ENCODE assay signal across 21 cellular contexts in genomic region chr7:74191231-74191630, GRCh38. TPM values are rescaled to one million over a fixed set of nuclear protein-coding genes. Genes with fewer than 3 reads are reported as not detected.
DNase-seq lines count a peak whose midpoint lies in the region; ATAC-seq and TF ChIP-seq lines count a peak whose summit lies in the region.
"Had no signal": no experiment of that assay in that cellular context is flagged by ENCODE, and none has a peak within 500 bp of the region (broad histone marks: within the 10 kb centered on the region; RNA-seq: fewer than 3 reads in every experiment).

No MANE protein-coding gene starts in this region.

- H3K4me1 ChIP-seq in BLaER1 (peaks cover 23% of the 10 kb centered on the region), RWPE2 (ENCODE audit: insufficient read depth, poor library complexity, severe bottlenecking) (peaks cover 2% of the 10 kb centered on the region)

- no peak overlapping the region for H3K4me2 ChIP-seq in BLaER1
- H3K4me2 ChIP-seq: BLaER1 treated with 17β-estradiol and CSF1 and Interleukin-3, amounts not matched to agents 10 nM and 100 nM had no signal

- intact Hi-C loops in sciatic nerve (cut with DNase I), result no loop called here

- H3K9ac ChIP-seq in BLaER1, result peak overlapping the region; percentile 45; the same call in 1 of the 2 replicates
- H3K9ac ChIP-seq: BLaER1 treated with 17β-estradiol and CSF1 and Interleukin-3, amounts not matched to agents 10 nM and 100 nM had no signal

- peak; percentile 19 for DNase-seq in activated effector memory CD4-positive, alpha-beta T cell treated with anti-CD3 and anti-CD28 coated beads, Interleukin-2, amount 50 U/mL, for 16 hours
- no peak for DNase-seq in activated effector memory CD4-positive, alpha-beta T cell treated with Interleukin-2 at 50 U/mL for 16 hours
- peak; percentile 14 for DNase-seq in RWPE2 (ENCODE audit: low spot score)
- peak; percentile 27 for DNase-seq in sciatic nerve (ENCODE audit: low spot score)
- DNase-seq in NCI-H2081 (lab: John Stamatoyannopoulos, UW), result no peak
- DNase-seq: CD4-positive, alpha-beta T cell; HFFc6; IMR-90; KG1; MG63; NCI-H1105 treated with DMSO at 0.1 percent for 48 hours; NCI-H146; NCI-H1930; NCI-H446; NCI-H524 treated with DMSO at 0.1 percent for 48 hours; NCI-H774; SJCRH30 had no signal

- no peak for TF ChIP-seq CTCF in RWPE2 (IDR thresholded peaks at IDR 0.05; ENCODE audit: poor library complexity, severe bottlenecking)

- H3K27me3 ChIP-seq in BLaER1 (no peaks in the 10 kb centered on the region), RWPE2 (ENCODE audit: insufficient read depth, poor library complexity, severe bottlenecking) (no peaks in the 10 kb centered on the region)
- H3K27me3 ChIP-seq: BLaER1 treated with 17β-estradiol and CSF1 and Interleukin-3, amounts not matched to agents 10 nM and 100 nM; MG63; SJCRH30 had no signal

- peaks cover 98% of the 10 kb centered on the region for H3K36me3 ChIP-seq in BLaER1
- peaks cover 87% of the 10 kb centered on the region for H3K36me3 ChIP-seq in RWPE2 (ENCODE audit: low read depth)

- H3K27ac ChIP-seq in BLaER1 (peak overlapping the region; percentile 30; the same call in 1 of the 2 replicates), RWPE2 (ENCODE audit: poor library complexity, severe bottlenecking) (no peak overlapping the region)
- H3K27ac ChIP-seq: BLaER1 treated with 17β-estradiol and CSF1 and Interleukin-3, amounts not matched to agents 10 nM and 100 nM; SJCRH30 had no signal

- H3K9me3 ChIP-seq in BLaER1 (no peaks in the 10 kb centered on the region), RWPE2 (ENCODE audit: severe bottlenecking) (no peaks in the 10 kb centered on the region)
- H3K9me3 ChIP-seq: BLaER1 treated with 17β-estradiol and CSF1 and Interleukin-3, amounts not matched to agents 10 nM and 100 nM; MG63; SJCRH30 had no signal

- ATAC-seq in RWPE2 (ENCODE audit: low read depth), result no peak
- no peak for ATAC-seq in sciatic nerve
- no peak for ATAC-seq in HG03095 (IDR thresholded peaks at IDR 0.05; ENCODE audit: unreplicated experiment)
- ATAC-seq: Right ventricle myocardium inferior had no signal

- no peak overlapping the region for H3K4me3 ChIP-seq in BLaER1
- H3K4me3 ChIP-seq in RWPE2 (ENCODE audit: severe bottlenecking), result no peak overlapping the region
- H3K4me3 ChIP-seq: BLaER1 treated with 17β-estradiol and CSF1 and Interleukin-3, amounts not matched to agents 10 nM and 100 nM; MG63; SJCRH30 had no signal

- peaks cover 90% of the 10 kb centered on the region for H4K20me1 ChIP-seq in BLaER1

RNA-seq across cellular contexts. Expression of gene EIF4H, which starts 17.1 kb away (rescaled TPM):
- 213 TPM for total RNA-seq in sciatic nerve

RNA-seq across cellular contexts. Expression of gene LAT2, which starts 18.6 kb away (rescaled TPM):
- total RNA-seq in sciatic nerve, result 12.5 TPM

Comparison
In these comparisons a context has a peak if more than half of its experiments do, and no peak if none do; other contexts are left out.
1. DNase-seq: peak in activated effector memory CD4-positive, alpha-beta T cell treated with anti-CD3 and anti-CD28 coated beads, Interleukin-2, amount 50 U/mL, for 16 hours (single experiment), RWPE2 (single experiment) and sciatic nerve (single experiment); none in activated effector memory CD4-positive, alpha-beta T cell treated with Interleukin-2 at 50 U/mL for 16 hours (single experiment) and NCI-H2081 (0 of 2).